ENCODE assay signal across 16 cellular contexts in the genomic region with DNA sequence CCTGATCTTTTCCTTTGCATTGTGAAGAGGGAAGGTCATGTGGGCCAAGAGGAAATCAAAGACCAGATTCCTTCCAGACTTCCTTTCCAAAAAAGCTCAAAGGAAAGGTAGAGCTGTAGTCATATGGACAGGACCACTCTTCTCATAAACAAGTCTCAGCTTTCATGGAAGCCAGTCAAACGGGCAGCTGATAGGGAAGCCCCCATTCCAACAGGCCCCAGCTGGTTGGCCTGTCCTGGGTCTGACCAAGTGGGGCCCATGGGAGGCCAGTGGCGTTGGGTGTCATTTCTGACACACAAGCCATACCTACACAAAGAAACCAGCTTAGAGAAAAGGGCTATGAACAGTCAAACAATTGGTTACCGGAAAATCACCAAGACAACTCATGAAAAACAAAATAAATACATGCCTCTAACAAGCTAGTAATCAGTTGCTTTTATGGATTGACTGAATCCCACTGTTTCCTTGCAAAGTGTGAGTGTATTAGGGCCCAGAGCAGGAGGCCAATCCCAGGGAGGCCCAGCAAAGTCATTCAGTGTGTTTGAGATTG.
"Had no signal": no experiment of that assay in that cellular context is flagged by ENCODE, and none has a peak within 500 bp of the region (broad histone marks: within the 10 kb centered on the region; RNA-seq: fewer than 3 reads in every experiment).

No MANE protein-coding gene starts in this region.

- H3K4me3 ChIP-seq: lung, mucosa of descending colon, prostate gland, thoracic aorta, upper lobe of right lung had no signal

- H3K9me3 ChIP-seq: mucosa of descending colon, prostate gland, thoracic aorta, upper lobe of right lung had no signal

- ATAC-seq: activated naive CD8-positive, alpha-beta T cell treated with anti-CD3 and anti-CD28 coated beads, Interleukin-2, amount 50 U/mL, for 24 hours; mucosa of descending colon; natural killer cell; sciatic nerve; stimulated activated naive CD8-positive, alpha-beta T cell treated with anti-CD3 and anti-CD28 coated beads, Interleukin-15, amount 100 ng/mL, for 72 hours had no signal

- H3K4me1 ChIP-seq: prostate gland, upper lobe of right lung had no signal

- H3K27ac ChIP-seq: thoracic aorta, upper lobe of right lung had no signal

- H3K36me3 ChIP-seq: prostate gland, thoracic aorta, upper lobe of right lung had no signal

- H3K27me3 ChIP-seq: upper lobe of right lung had no signal

- DNase-seq: activated CD4-positive, alpha-beta T cell treated with anti-CD3 and anti-CD28 coated beads, Interleukin-2, amount 50 U/mL, for 1 hour; activated CD8-positive, alpha-beta memory T cell treated with anti-CD3 and anti-CD28 coated beads for 24 hours; activated naive CD4-positive, alpha-beta T cell treated with Interleukin-2 at 50 U/mL for 16 hours; activated naive CD8-positive, alpha-beta T cell treated with anti-CD3 and anti-CD28 coated beads, Interleukin-2, amount 50 U/mL, for 24 hours; aorta; effector CD4-positive, alpha-beta T cell; immature natural killer cell; mucosa of descending colon; natural killer cell; stimulated activated CD4-positive, alpha-beta T cell treated with anti-CD3 and anti-CD28 coated beads, Interleukin-1b, Interleukin-23, amount 100 ng/mL, for 48 hours; stimulated activated naive CD8-positive, alpha-beta T cell treated with anti-CD3 and anti-CD28 coated beads, Interleukin-15, amount 100 ng/mL, for 72 hours; upper lobe of right lung had no signal
